Comparison of ENCODE assay signal across 1 cellular context in genomic region chr10:110852255-110852896, GRCh38.
A peak's percentile ranks its signal among the peaks of the same experiment; 100 is the strongest.
TF ChIP-seq lines count a peak whose summit lies in the region.

No MANE protein-coding gene starts in this region.

TF ChIP-seq in HepG2, 621 proteins besides CTCF, POLR2A, EP300 and RAD21 (continued from another document and continues in another):
- TF ChIP-seq ARID3A (IDR thresholded peaks at IDR 0.05; ENCODE audit: low read depth, low read length) = peak; percentile 27; the same call in 1 of the 2 replicates
- TF ChIP-seq ZNF746 (CRISPR knock-in tag; IDR thresholded peaks at IDR 0.05) = no peak
- TF ChIP-seq BRD4 (CRISPR knock-in tag; IDR thresholded peaks at IDR 0.05) = no peak
- TF ChIP-seq RFX5 (IDR thresholded peaks at IDR 0.05; ENCODE audit: low read depth, low read length) = no peak
- no peak for TF ChIP-seq SCMH1 (CRISPR knock-in tag; IDR thresholded peaks at IDR 0.05; ENCODE audit: borderline replicate concordance)
- no peak for TF ChIP-seq ZNF780A (CRISPR knock-in tag; IDR thresholded peaks at IDR 0.05)
- TF ChIP-seq ZXDC (CRISPR knock-in tag; IDR thresholded peaks at IDR 0.05) = no peak
- no peak for TF ChIP-seq SMAD9 (CRISPR knock-in tag; IDR thresholded peaks at IDR 0.05)
- TF ChIP-seq ZBTB38 (CRISPR knock-in tag; IDR thresholded peaks at IDR 0.05) = no peak
- 0 out of 2 replicates have a peak, but pooled peaks have one; percentile 32 for TF ChIP-seq SPEN (CRISPR knock-in tag; IDR thresholded peaks at IDR 0.05; ENCODE audit: low read depth)
- no peak for TF ChIP-seq TCF7 (IDR thresholded peaks at IDR 0.05; ENCODE audit: low read depth)
- TF ChIP-seq LCORL (IDR thresholded peaks at IDR 0.05) = no peak
- no peak for TF ChIP-seq LCORL (CRISPR knock-in tag; IDR thresholded peaks at IDR 0.05)
- no peak for TF ChIP-seq ZBTB26 (CRISPR knock-in tag; IDR thresholded peaks at IDR 0.05; ENCODE audit: borderline replicate concordance)
- no peak for TF ChIP-seq MLLT10 (CRISPR knock-in tag; IDR thresholded peaks at IDR 0.05)
- no peak for TF ChIP-seq ZSCAN21 (CRISPR knock-in tag; IDR thresholded peaks at IDR 0.05; ENCODE audit: borderline replicate concordance)
- no peak for TF ChIP-seq ZBTB1 (CRISPR knock-in tag; IDR thresholded peaks at IDR 0.05; ENCODE audit: borderline replicate concordance)
- no peak for TF ChIP-seq SRY (CRISPR knock-in tag; IDR thresholded peaks at IDR 0.05)
- peak; percentile 48; the same call in 1 of the 2 replicates for TF ChIP-seq ELF3 (CRISPR knock-in tag; IDR thresholded peaks at IDR 0.05)
- TF ChIP-seq HDAC6 (IDR thresholded peaks at IDR 0.05; ENCODE audit: low read depth, low read length) = no peak
- TF ChIP-seq ZNF503 (CRISPR knock-in tag; IDR thresholded peaks at IDR 0.05) = no peak
- TF ChIP-seq ZNF180 (CRISPR knock-in tag; IDR thresholded peaks at IDR 0.05; ENCODE audit: borderline replicate concordance, low read depth) = no peak
- TF ChIP-seq ZNF335 (CRISPR knock-in tag; IDR thresholded peaks at IDR 0.05) = no peak
- no peak for TF ChIP-seq HNF4G (IDR thresholded peaks at IDR 0.05; ENCODE audit: borderline replicate concordance, low read depth, low read length)
- no peak for TF ChIP-seq HNF4G (CRISPR knock-in tag; IDR thresholded peaks at IDR 0.05; ENCODE audit: borderline replicate concordance, low read depth)
- no peak for TF ChIP-seq ZNF543 (CRISPR knock-in tag; IDR thresholded peaks at IDR 0.05)
- TF ChIP-seq ZNF275 (CRISPR knock-in tag; IDR thresholded peaks at IDR 0.05; ENCODE audit: borderline replicate concordance) = no peak
- TF ChIP-seq ZNF446 (CRISPR knock-in tag; IDR thresholded peaks at IDR 0.05) = no peak
- TF ChIP-seq CREB3 (CRISPR knock-in tag; IDR thresholded peaks at IDR 0.05) = no peak
- TF ChIP-seq ZNF253 (CRISPR knock-in tag; IDR thresholded peaks at IDR 0.05; ENCODE audit: borderline replicate concordance) = no peak
- TF ChIP-seq DMAP1 (CRISPR knock-in tag; IDR thresholded peaks at IDR 0.05) = no peak
- no peak for TF ChIP-seq SP4 (CRISPR knock-in tag; IDR thresholded peaks at IDR 0.05)
- TF ChIP-seq CEBPB (IDR thresholded peaks at IDR 0.05; ENCODE audit: borderline replicate concordance, low read depth, low read length) = no peak
- TF ChIP-seq ZNF607 (CRISPR knock-in tag; IDR thresholded peaks at IDR 0.05; ENCODE audit: borderline replicate concordance) = no peak
- TF ChIP-seq CCAR2 (optimal IDR thresholded peaks at IDR 0.05; ENCODE audit: low read depth, low read length) = no peak
- TF ChIP-seq ZNF772 (CRISPR knock-in tag; IDR thresholded peaks at IDR 0.05) = no peak
- no peak for TF ChIP-seq ZNF280D (CRISPR knock-in tag; IDR thresholded peaks at IDR 0.05)
- TF ChIP-seq ZFP62 (CRISPR knock-in tag; IDR thresholded peaks at IDR 0.05) = no peak
- TF ChIP-seq FOXA3 (CRISPR knock-in tag; IDR thresholded peaks at IDR 0.05) = peak; percentile 49; the same call in 1 of the 2 replicates
- TF ChIP-seq MXD1 (CRISPR knock-in tag; IDR thresholded peaks at IDR 0.05) = no peak
- 0 out of 2 replicates have a peak, but pooled peaks have one; percentile 51 for TF ChIP-seq HDAC1 (CRISPR knock-in tag; IDR thresholded peaks at IDR 0.05)
- TF ChIP-seq SIX1 (CRISPR knock-in tag; IDR thresholded peaks at IDR 0.05; ENCODE audit: borderline replicate concordance) = no peak
- no peak for TF ChIP-seq RNF2 (conservative IDR thresholded peaks at IDR 0.05; ENCODE audit: low read depth)
- TF ChIP-seq ZNF709 (CRISPR knock-in tag; IDR thresholded peaks at IDR 0.05) = no peak
- 0 out of 2 replicates have a peak, but pooled peaks have one; percentile 13 for TF ChIP-seq MNT (IDR thresholded peaks at IDR 0.05)
- TF ChIP-seq NFATC3 (CRISPR knock-in tag; IDR thresholded peaks at IDR 0.05) = no peak
- no peak for TF ChIP-seq NR2C2 (CRISPR knock-in tag; IDR thresholded peaks at IDR 0.05; ENCODE audit: borderline replicate concordance)
- no peak for TF ChIP-seq PCBP1 (IDR thresholded peaks at IDR 0.05; ENCODE audit: borderline replicate concordance, low read depth, low read length)
- TF ChIP-seq AGO2 (optimal IDR thresholded peaks at IDR 0.05; ENCODE audit: low read depth, low read length) = no peak
- TF ChIP-seq TFDP1 (CRISPR knock-in tag; IDR thresholded peaks at IDR 0.05; ENCODE audit: borderline replicate concordance) = no peak
- no peak for TF ChIP-seq CBX5 (CRISPR knock-in tag; IDR thresholded peaks at IDR 0.05; ENCODE audit: borderline replicate concordance)
- TF ChIP-seq ZNF430 (CRISPR knock-in tag; IDR thresholded peaks at IDR 0.05) = no peak
- no peak for TF ChIP-seq SP2 (CRISPR knock-in tag; IDR thresholded peaks at IDR 0.05)
- TF ChIP-seq MYNN (CRISPR knock-in tag; IDR thresholded peaks at IDR 0.05; ENCODE audit: low read depth) = no peak
- TF ChIP-seq ZNF432 (CRISPR knock-in tag; IDR thresholded peaks at IDR 0.05; ENCODE audit: borderline replicate concordance) = no peak
- TF ChIP-seq ZNF343 (CRISPR knock-in tag; IDR thresholded peaks at IDR 0.05) = no peak
- TF ChIP-seq ZNF136 (CRISPR knock-in tag; IDR thresholded peaks at IDR 0.05; ENCODE audit: low read depth) = no peak
- no peak for TF ChIP-seq ZNF331 (CRISPR knock-in tag; IDR thresholded peaks at IDR 0.05)
- TF ChIP-seq ZNF577 (CRISPR knock-in tag; IDR thresholded peaks at IDR 0.05; ENCODE audit: borderline replicate concordance, low read depth) = no peak
- TF ChIP-seq SMYD3 (CRISPR knock-in tag; IDR thresholded peaks at IDR 0.05) = no peak
- TF ChIP-seq KMT2B (CRISPR knock-in tag; IDR thresholded peaks at IDR 0.05) = no peak
- TF ChIP-seq ELF1 (CRISPR knock-in tag; IDR thresholded peaks at IDR 0.05) = no peak
